In the genomic region with DNA sequence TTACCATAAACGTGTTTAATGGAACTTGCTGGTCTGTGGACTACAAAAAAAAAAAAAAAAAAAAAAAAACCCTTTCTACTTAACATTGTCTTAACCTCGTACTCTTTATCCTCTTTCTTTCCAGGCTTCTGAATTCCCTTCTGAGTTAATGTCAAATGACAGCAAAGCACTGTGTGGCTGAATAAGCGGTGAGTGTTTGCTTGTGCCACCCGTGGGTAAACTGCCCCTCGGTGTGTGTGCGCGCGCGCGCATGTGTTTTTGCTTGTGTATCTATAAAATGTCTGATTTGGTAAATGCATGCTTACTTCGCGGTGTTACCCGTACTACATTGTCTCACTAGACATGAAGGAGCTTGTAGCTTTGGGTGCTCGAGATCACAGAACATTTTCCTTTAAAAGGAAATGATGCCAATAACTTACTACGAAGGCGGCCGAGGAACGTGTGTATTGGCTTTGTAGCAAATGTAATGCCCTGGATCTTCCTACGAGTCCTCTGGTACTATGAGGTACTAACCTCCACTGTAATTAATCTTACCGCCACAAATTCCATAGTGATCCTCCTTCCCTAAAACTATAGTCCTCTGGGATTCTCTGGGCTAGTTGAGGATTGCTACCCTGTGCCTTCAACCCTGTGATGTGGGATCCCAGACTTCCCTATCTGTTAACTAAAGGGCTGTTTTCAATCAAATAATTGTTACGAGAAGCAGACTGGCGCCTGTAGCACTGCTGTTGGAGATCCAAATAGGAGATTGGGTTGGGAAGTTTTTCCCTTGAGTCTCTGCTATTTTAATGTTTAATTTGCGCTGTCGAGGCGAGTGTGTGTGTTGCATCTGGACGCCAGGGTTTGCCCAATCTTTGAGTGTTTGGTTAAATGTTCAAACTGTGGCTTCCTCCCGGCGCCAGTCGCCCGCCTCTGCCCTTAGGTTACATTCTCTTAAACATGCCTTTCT, we compare ENCODE assay signal across 1 cellular context.
TF ChIP-seq lines count a peak whose summit lies in the region.

No MANE protein-coding gene starts in this region.

TF ChIP-seq in K562, 482 proteins besides CTCF, POLR2A, EP300 and RAD21 (continued from another document):
- TF ChIP-seq, protein P1, sequence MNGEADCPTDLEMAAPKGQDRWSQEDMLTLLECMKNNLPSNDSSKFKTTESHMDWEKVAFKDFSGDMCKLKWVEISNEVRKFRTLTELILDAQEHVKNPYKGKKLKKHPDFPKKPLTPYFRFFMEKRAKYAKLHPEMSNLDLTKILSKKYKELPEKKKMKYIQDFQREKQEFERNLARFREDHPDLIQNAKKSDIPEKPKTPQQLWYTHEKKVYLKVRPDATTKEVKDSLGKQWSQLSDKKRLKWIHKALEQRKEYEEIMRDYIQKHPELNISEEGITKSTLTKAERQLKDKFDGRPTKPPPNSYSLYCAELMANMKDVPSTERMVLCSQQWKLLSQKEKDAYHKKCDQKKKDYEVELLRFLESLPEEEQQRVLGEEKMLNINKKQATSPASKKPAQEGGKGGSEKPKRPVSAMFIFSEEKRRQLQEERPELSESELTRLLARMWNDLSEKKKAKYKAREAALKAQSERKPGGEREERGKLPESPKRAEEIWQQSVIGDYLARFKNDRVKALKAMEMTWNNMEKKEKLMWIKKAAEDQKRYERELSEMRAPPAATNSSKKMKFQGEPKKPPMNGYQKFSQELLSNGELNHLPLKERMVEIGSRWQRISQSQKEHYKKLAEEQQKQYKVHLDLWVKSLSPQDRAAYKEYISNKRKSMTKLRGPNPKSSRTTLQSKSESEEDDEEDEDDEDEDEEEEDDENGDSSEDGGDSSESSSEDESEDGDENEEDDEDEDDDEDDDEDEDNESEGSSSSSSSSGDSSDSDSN (IDR thresholded peaks at IDR 0.05; ENCODE audit: borderline replicate concordance in 1 of 2, low read depth in 2 of 2, low read length in 2 of 2): 0 out of 4 replicates have a peak, but pooled peaks of 1 of the 2 experiments have one; percentile 58
- TF ChIP-seq FOXO4 (CRISPR knock-in tag; IDR thresholded peaks at IDR 0.05) (no peak), BRD4 (IDR thresholded peaks at IDR 0.05) (no peak), ZNF217 (CRISPR knock-in tag; IDR thresholded peaks at IDR 0.05) (no peak), TCF3 (CRISPR knock-in tag; IDR thresholded peaks at IDR 0.05) (no peak), HDGF (IDR thresholded peaks at IDR 0.05) (no peak), CBFB (CRISPR knock-in tag; IDR thresholded peaks at IDR 0.05) (no peak), EWSR1 (IDR thresholded peaks at IDR 0.05; ENCODE audit: borderline replicate concordance, low read depth, partially characterized antibody) (no peak), MTF1 (CRISPR knock-in tag; IDR thresholded peaks at IDR 0.05; ENCODE audit: borderline replicate concordance) (no peak), TEAD1 (CRISPR knock-in tag; IDR thresholded peaks at IDR 0.05) (peak in 1 of 2 experiments; percentile 8; a peak in 1 of 4 replicates), MTA3 (IDR thresholded peaks at IDR 0.05; ENCODE audit: borderline replicate concordance) (no peak), NFE2 (IDR thresholded peaks at IDR 0.05; ENCODE audit: low read depth) (no peak), KAT7 (CRISPR knock-in tag; IDR thresholded peaks at IDR 0.05; ENCODE audit: borderline replicate concordance) (0 out of 2 replicates have a peak, but pooled peaks have one; percentile 48), ATF1 (CRISPR knock-in tag; IDR thresholded peaks at IDR 0.05) (no peak), ATF1 (tag; IDR thresholded peaks at IDR 0.05) (no peak)
- TF ChIP-seq, protein P2, sequence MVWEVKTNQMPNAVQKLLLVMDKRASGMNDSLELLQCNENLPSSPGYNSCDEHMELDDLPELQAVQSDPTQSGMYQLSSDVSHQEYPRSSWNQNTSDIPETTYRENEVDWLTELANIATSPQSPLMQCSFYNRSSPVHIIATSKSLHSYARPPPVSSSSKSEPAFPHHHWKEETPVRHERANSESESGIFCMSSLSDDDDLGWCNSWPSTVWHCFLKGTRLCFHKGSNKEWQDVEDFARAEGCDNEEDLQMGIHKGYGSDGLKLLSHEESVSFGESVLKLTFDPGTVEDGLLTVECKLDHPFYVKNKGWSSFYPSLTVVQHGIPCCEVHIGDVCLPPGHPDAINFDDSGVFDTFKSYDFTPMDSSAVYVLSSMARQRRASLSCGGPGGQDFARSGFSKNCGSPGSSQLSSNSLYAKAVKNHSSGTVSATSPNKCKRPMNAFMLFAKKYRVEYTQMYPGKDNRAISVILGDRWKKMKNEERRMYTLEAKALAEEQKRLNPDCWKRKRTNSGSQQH (CRISPR knock-in tag; IDR thresholded peaks at IDR 0.05): no peak
